Comparison of ENCODE assay signal across 9 cellular contexts in the genomic region with DNA sequence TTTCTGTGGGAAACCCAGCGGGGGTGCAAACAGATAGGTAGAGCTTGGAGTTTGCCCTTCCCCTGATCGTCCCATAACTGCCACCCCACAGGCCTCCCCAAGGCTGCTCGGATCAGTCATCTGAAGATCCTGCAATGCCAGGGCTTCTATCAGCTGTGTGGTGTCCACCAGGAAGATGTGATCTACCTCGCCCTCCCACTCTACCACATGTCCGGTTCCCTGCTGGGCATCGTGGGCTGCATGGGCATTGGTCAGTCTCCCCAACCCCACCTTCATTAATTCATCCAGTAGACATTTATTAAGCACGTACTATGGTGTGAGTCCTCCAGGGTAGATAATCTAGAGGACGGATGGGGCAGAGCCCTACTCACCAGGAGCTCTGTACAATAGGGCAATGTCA. TPM values are rescaled to one million over a fixed set of nuclear protein-coding genes. Genes with fewer than 3 reads are reported as not detected.
A peak's percentile ranks its signal among the peaks of the same experiment; 100 is the strongest.
DNase-seq lines count a peak whose midpoint lies in the region; ATAC-seq and TF ChIP-seq lines count a peak whose summit lies in the region.
"Had no signal": no experiment of that assay in that cellular context is flagged by ENCODE, and none has a peak within 500 bp of the region (broad histone marks: within the 10 kb centered on the region; RNA-seq: fewer than 3 reads in every experiment).

No MANE protein-coding gene starts in this region.

- peak overlapping the region; percentile 88 for H3K4me3 ChIP-seq in lower lobe of right lung
- H3K4me3 ChIP-seq in stomach, result peak overlapping the region; percentile 68 to 88 (median 75)

- 82 to 92% (median 88%) methylated on average over 8 of the region's 8 CpGs for WGBS in stomach, 5 donors

- no peak for ATAC-seq in activated T-cell treated with anti-CD3 and anti-CD28 coated beads, Interleukin-2, amount 50 U/mL, for 72 hours (replicated peaks in 1 of 2)
- ATAC-seq in lower lobe of right lung, result no peak

- CTCF ChIA-PET in Calu3 (lab: Charles Lee), result no interaction called here

- no peaks in the 10 kb centered on the region for H3K9me3 ChIP-seq in lower lobe of right lung
- H3K9me3 ChIP-seq in stomach, result no peaks in the 10 kb centered on the region

- no peaks in the 10 kb centered on the region for H3K9me3 Mint-ChIP-seq in activated T-cell treated with anti-CD3 and anti-CD28 coated beads, Interleukin-2, amount 50 U/mL, for 72 hours
- H3K9me3 Mint-ChIP-seq in activated T-helper 2 cell treated with anti-CD3 and anti-CD28 coated beads, Interferon-gamma antibody, Interleukin-2, Interleukin-4, amounts not matched to agents 10 μg/mL and 5 μg/mL and 100 μg/mL, durations not matched to agents 14 hours and 24 hours and 36 hours, result no peaks in the 10 kb centered on the region
- no peaks in the 10 kb centered on the region for H3K9me3 Mint-ChIP-seq in Calu3 (ENCODE audit: low read depth, unreplicated experiment)

- no TSS peak for BruUV-seq in Calu3 (replicated peaks; lab: Mats Ljungman, UMichigan)

- H3K4me1 ChIP-seq in lower lobe of right lung (peaks cover 74% of the 10 kb centered on the region), stomach (peaks cover 47 to 90% (median 84%) of the 10 kb centered on the region in 4 donors)

- no peak overlapping the region for H3K27ac Mint-ChIP-seq in activated T-cell treated with anti-CD3 and anti-CD28 coated beads, Interleukin-2, amount 50 U/mL, for 72 hours
- no peak overlapping the region for H3K27ac Mint-ChIP-seq in activated T-helper 2 cell treated with anti-CD3 and anti-CD28 coated beads, Interferon-gamma antibody, Interleukin-2, Interleukin-4, amounts not matched to agents 10 μg/mL and 5 μg/mL and 100 μg/mL, durations not matched to agents 14 hours and 24 hours and 36 hours
- no peak overlapping the region for H3K27ac Mint-ChIP-seq in Calu3 (ENCODE audit: unreplicated experiment)

- no peak for TF ChIP-seq EP300 in stomach (IDR thresholded peaks at IDR 0.05)

- no peaks in the 10 kb centered on the region for H3K36me3 Mint-ChIP-seq in activated T-cell treated with anti-CD3 and anti-CD28 coated beads, Interleukin-2, amount 50 U/mL, for 72 hours (ENCODE audit: insufficient read depth in 2 of 2)
- H3K36me3 Mint-ChIP-seq in activated T-helper 2 cell treated with anti-CD3 and anti-CD28 coated beads, Interferon-gamma antibody, Interleukin-2, Interleukin-4, amounts not matched to agents 10 μg/mL and 5 μg/mL and 100 μg/mL, durations not matched to agents 14 hours and 24 hours and 36 hours (ENCODE audit: low read depth), result peaks cover 34% of the 10 kb centered on the region
- H3K36me3 Mint-ChIP-seq in Calu3 (ENCODE audit: insufficient read depth, unreplicated experiment), result peaks cover 35% of the 10 kb centered on the region

- H3K27me3 Mint-ChIP-seq in activated T-cell treated with anti-CD3 and anti-CD28 coated beads, Interleukin-2, amount 50 U/mL, for 72 hours (ENCODE audit: low read depth), result no peaks in the 10 kb centered on the region
- no peaks in the 10 kb centered on the region for H3K27me3 Mint-ChIP-seq in activated T-helper 2 cell treated with anti-CD3 and anti-CD28 coated beads, Interferon-gamma antibody, Interleukin-2, Interleukin-4, amounts not matched to agents 10 μg/mL and 5 μg/mL and 100 μg/mL, durations not matched to agents 14 hours and 24 hours and 36 hours (ENCODE audit: low read depth)
- H3K27me3 Mint-ChIP-seq in Calu3 (ENCODE audit: unreplicated experiment), result peaks cover 14% of the 10 kb centered on the region

- no peak for DNase-seq in activated T-cell treated with anti-CD3 and anti-CD28 coated beads, Interleukin-2, amount 50 U/mL, for 72 hours
- no peak for DNase-seq in activated T-cell treated with anti-CD3 and anti-CD28 coated beads, Interleukin-2, amount 50 U/mL, for 48 hours
- DNase-seq in activated T-helper 2 cell treated with anti-CD3 and anti-CD28 coated beads, Interferon-gamma antibody, Interleukin-2, Interleukin-4, amounts not matched to agents 10 μg/mL and 5 μg/mL and 100 μg/mL, durations not matched to agents 14 hours and 24 hours and 36 hours (ENCODE audit: low spot score), result no peak
- no peak for DNase-seq in lower lobe of right lung
- no peak for DNase-seq in stomach
- no peak for DNase-seq in Calu3
- DNase-seq in NCI-H187 treated with DMSO at 0.1 percent for 48 hours (lab: John Stamatoyannopoulos, UW), result no peak
- DNase-seq in DMS114 treated with DMSO at 0.1 percent for 48 hours (lab: John Stamatoyannopoulos, UW; ENCODE audit: unreplicated experiment), result no peak
- DNase-seq: NCI-H187 had no signal

- no peaks in the 10 kb centered on the region for H3K27me3 ChIP-seq in lower lobe of right lung (ENCODE audit: low read depth)
- no peaks in the 10 kb centered on the region for H3K27me3 ChIP-seq in stomach

- H3K27ac ChIP-seq in lower lobe of right lung, result peak overlapping the region; percentile 89
- H3K27ac ChIP-seq in stomach, result peak overlapping the region in 3 of 5 donors; percentile 88 to 93 (median 89)

- TF ChIP-seq POLR2A in stomach (IDR thresholded peaks at IDR 0.05), result no peak

- TF ChIP-seq CTCF in lower lobe of right lung (IDR thresholded peaks at IDR 0.05) (no peak), stomach (IDR thresholded peaks at IDR 0.05) (no peak), Calu3 (IDR thresholded peaks at IDR 0.05; ENCODE audit: unreplicated experiment) (no peak)

- H3K36me3 ChIP-seq in lower lobe of right lung (peaks cover 23% of the 10 kb centered on the region), stomach (peaks cover 10 to 37% (median 27%) of the 10 kb centered on the region in 4 donors)

- H3K4me1 Mint-ChIP-seq in activated T-cell treated with anti-CD3 and anti-CD28 coated beads, Interleukin-2, amount 50 U/mL, for 72 hours (ENCODE audit: low read depth), result peaks cover 23% of the 10 kb centered on the region
- H3K4me1 Mint-ChIP-seq in activated T-helper 2 cell treated with anti-CD3 and anti-CD28 coated beads, Interferon-gamma antibody, Interleukin-2, Interleukin-4, amounts not matched to agents 10 μg/mL and 5 μg/mL and 100 μg/mL, durations not matched to agents 14 hours and 24 hours and 36 hours (ENCODE audit: low read depth), result peaks cover 24% of the 10 kb centered on the region
- peaks cover 6% of the 10 kb centered on the region for H3K4me1 Mint-ChIP-seq in Calu3 (ENCODE audit: low read depth, unreplicated experiment)

- intact Hi-C loops in activated T-helper 2 cell treated with anti-CD3 and anti-CD28 coated beads, Interferon-gamma antibody, Interleukin-2, Interleukin-4, amounts not matched to agents 10 μg/mL and 5 μg/mL and 100 μg/mL, durations not matched to agents 14 hours and 24 hours and 36 hours (cut with micrococcal nuclease), result no loop called here
- intact Hi-C loops in lower lobe of right lung (cut with DNase I) (no loop called here), stomach (cut with DNase I; ENCODE audit: low total_unique reads) (no loop called here), Calu3 (cut with micrococcal nuclease; ENCODE audit: unreplicated experiment) (no loop called here)

- peak overlapping the region; percentile 57 to 63 for H3K4me3 Mint-ChIP-seq in activated T-cell treated with anti-CD3 and anti-CD28 coated beads, Interleukin-2, amount 50 U/mL, for 72 hours
- peak overlapping the region; percentile 63 for H3K4me3 Mint-ChIP-seq in activated T-helper 2 cell treated with anti-CD3 and anti-CD28 coated beads, Interferon-gamma antibody, Interleukin-2, Interleukin-4, amounts not matched to agents 10 μg/mL and 5 μg/mL and 100 μg/mL, durations not matched to agents 14 hours and 24 hours and 36 hours (ENCODE audit: low read depth)
- H3K4me3 Mint-ChIP-seq in Calu3 (ENCODE audit: low read depth, unreplicated experiment), result no peak overlapping the region

RNA-seq across cellular contexts. Expression of a gene that starts 1.8 kb away (rescaled TPM):
- 1 to 10 TPM; 5.6 to 8.3 TPM for total RNA-seq in activated T-cell treated with anti-CD3 and anti-CD28 coated beads, Interleukin-2, amount 50 U/mL, for 72 hours
- 11.5 and 13.7 TPM in 2 replicates for total RNA-seq in activated T-helper 2 cell treated with anti-CD3 and anti-CD28 coated beads, Interferon-gamma antibody, Interleukin-2, Interleukin-4, amounts not matched to agents 10 μg/mL and 5 μg/mL and 100 μg/mL, durations not matched to agents 14 hours and 24 hours and 36 hours
- 99.6 TPM for total RNA-seq in lower lobe of right lung
- 10 to 100 TPM; 14.9 to 89.9 (median 62.2) TPM for total RNA-seq in stomach
- 10 to 100 TPM; 17.4 to 86.8 (median 44.1) TPM for polyA plus RNA-seq in stomach
- 9.0 and 11.9 TPM in 2 replicates for total RNA-seq in Calu3 (2022)

RNA-seq across cellular contexts. Expression of a gene that starts 49.1 kb away (rescaled TPM):
- total RNA-seq in activated T-cell treated with anti-CD3 and anti-CD28 coated beads, Interleukin-2, amount 50 U/mL, for 72 hours, result 10 to 100 TPM; 62.6 to 70.8 TPM
- 53.8 and 54.0 TPM in 2 replicates for total RNA-seq in activated T-helper 2 cell treated with anti-CD3 and anti-CD28 coated beads, Interferon-gamma antibody, Interleukin-2, Interleukin-4, amounts not matched to agents 10 μg/mL and 5 μg/mL and 100 μg/mL, durations not matched to agents 14 hours and 24 hours and 36 hours
- total RNA-seq in lower lobe of right lung (77.3 TPM), stomach (10 to 100 TPM; 28.1 to 48.2 (median 39.4) TPM), Calu3 (2022) (55.9 and 57.1 TPM in 2 replicates)
- 10 to 100 TPM; 11.0 to 39.2 (median 19.1) TPM for polyA plus RNA-seq in stomach
